ENCODE assay signal across 8 cellular contexts in the genomic region with DNA sequence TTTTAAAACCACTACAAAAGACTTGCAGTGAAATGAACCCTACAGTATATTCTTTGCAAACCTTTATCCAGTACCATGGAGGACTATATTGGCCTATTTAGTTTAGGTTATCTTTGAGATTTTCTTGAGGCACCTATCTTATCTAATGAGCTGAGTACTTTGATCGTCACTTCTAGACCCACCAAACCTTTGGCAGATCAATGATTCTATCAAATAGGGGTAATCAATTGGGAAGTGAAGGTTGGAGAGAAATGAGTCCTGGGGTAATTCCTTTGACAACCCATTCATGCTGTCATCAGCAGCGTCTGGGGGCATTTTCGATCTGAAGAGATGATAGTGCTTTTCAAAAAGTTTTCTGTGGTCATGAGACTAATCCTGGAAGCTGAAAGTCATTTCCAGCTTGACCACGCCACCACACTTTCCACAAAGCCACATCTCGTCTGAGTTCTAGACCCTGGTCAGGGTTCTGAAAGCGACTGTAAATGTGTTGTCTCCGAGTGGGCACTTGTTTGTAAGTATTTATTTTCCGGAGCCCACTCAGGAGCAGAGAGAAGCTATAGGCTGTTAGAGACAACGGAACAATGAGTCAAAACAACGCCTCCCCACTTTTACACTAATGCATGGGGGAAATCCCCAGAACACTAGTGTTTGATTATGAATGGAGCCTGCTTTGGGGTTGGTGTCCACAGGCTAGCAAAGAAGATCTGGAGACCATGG. TPM values are rescaled to one million over a fixed set of nuclear protein-coding genes. Genes with fewer than 3 reads are reported as not detected.
A peak's percentile ranks its signal among the peaks of the same experiment; 100 is the strongest.
DNase-seq lines count a peak whose midpoint lies in the region; ATAC-seq, FAIRE-seq and TF ChIP-seq lines count a peak whose summit lies in the region.

No MANE protein-coding gene starts in this region.

- intact Hi-C loops in left lung (cut with DNase I): loop anchor here in 1 of 2 donors (10.0 kb wide), 1 partner anchor 217 kb away; no protein-coding TSS in a partner anchor
- intact Hi-C loops in PC-3 (cut with micrococcal nuclease): no loop called here

- H3K9ac ChIP-seq in PC-3 (ENCODE audit: low read length): no peak overlapping the region

- H3F3A ChIP-seq in PC-3 (ENCODE audit: low read length, unreplicated experiment): no peaks in the 10 kb centered on the region

- TF ChIP-seq CTCF in left lung (IDR thresholded peaks at IDR 0.05) (no peak), PC-3 (conservative IDR thresholded peaks at IDR 0.05; ENCODE audit: low read depth, low read length) (no peak)

- peaks cover 15 to 49% of the 10 kb centered on the region in 2 donors for H3K4me1 ChIP-seq in left lung
- peaks cover 4 to 6% of the 10 kb centered on the region in 2 donors for H3K4me1 ChIP-seq in small intestine (ENCODE audit: control insufficient read depth in 2 of 2, insufficient read depth in 1 of 2, low read depth in 1 of 2, low read length in 1 of 2)
- H3K4me1 ChIP-seq in PC-3 (ENCODE audit: insufficient read depth, low read length): peaks cover 31% of the 10 kb centered on the region

- WGBS in small intestine, 3 donors: 62 to 78% (median 67%) methylated on average over 10 of the region's 10 CpGs

- H3K4me3 ChIP-seq in left lung (no peak overlapping the region), small intestine (ENCODE audit: low read depth in 1 of 2, low read length in 2 of 2) (no peak overlapping the region), PC-3 (ENCODE audit: low read length) (no peak overlapping the region)

- ATAC-seq in GM19025 (IDR thresholded peaks at IDR 0.05; ENCODE audit: low read depth, unreplicated experiment) (peak; percentile 40), HG03060 (IDR thresholded peaks at IDR 0.05; ENCODE audit: low read depth, unreplicated experiment) (peak; percentile 33), left lung (no peak), PC-3 (no peak)

- H3K27me3 ChIP-seq in left lung: peaks cover 17 to 34% of the 10 kb centered on the region in 2 donors
- H3K27me3 ChIP-seq in small intestine (ENCODE audit: control insufficient read depth in 2 of 2, insufficient read depth in 2 of 2, low read length in 2 of 2): peaks cover 0 to 8% of the 10 kb centered on the region in 2 donors
- H3K27me3 ChIP-seq in PC-3 (ENCODE audit: low read length): no peaks in the 10 kb centered on the region

- H3K9me2 ChIP-seq in PC-3 (replicated peaks; ENCODE audit: low read length): no peaks in the 10 kb centered on the region

- no TSS peak for BruUV-seq in PC-3 (replicated peaks; lab: Mats Ljungman, UMichigan)

- no peaks in the 10 kb centered on the region for H3K9me3 ChIP-seq in left lung
- H3K9me3 ChIP-seq in small intestine (ENCODE audit: control insufficient read depth, low read depth): no peaks in the 10 kb centered on the region
- H3K9me3 ChIP-seq in PC-3 (ENCODE audit: low read length): no peaks in the 10 kb centered on the region

- no peak overlapping the region for H3K4me2 ChIP-seq in PC-3 (ENCODE audit: low read length)

- peaks cover 34% of the 10 kb centered on the region for H4K20me1 ChIP-seq in PC-3 (ENCODE audit: low read length)

- H3K27ac ChIP-seq in left lung (no peak overlapping the region), small intestine (ENCODE audit: low read depth in 1 of 2, low read length in 1 of 2) (no peak overlapping the region), PC-3 (ENCODE audit: low read length) (no peak overlapping the region)

- CTCF ChIA-PET in PC-3 (lab: Charles Lee): interaction anchor here (0.6 kb wide), 1 partner anchor 60 kb away, joined by 3 read pairs; no protein-coding TSS in a partner anchor

- no peak for FAIRE-seq in small intestine (lab: Jason Lieb, UNC)

- peaks cover 0 to 15% of the 10 kb centered on the region in 2 donors for H3K36me3 ChIP-seq in left lung
- H3K36me3 ChIP-seq in small intestine (ENCODE audit: control insufficient read depth in 2 of 2, insufficient read depth in 2 of 2, low read length in 2 of 2): no peaks in the 10 kb centered on the region
- peaks cover 24% of the 10 kb centered on the region for H3K36me3 ChIP-seq in PC-3 (ENCODE audit: low read depth, low read length)

- POLR2A ChIA-PET in PC-3 (lab: Charles Lee; ENCODE audit: unreplicated experiment): no interaction called here

- no peak overlapping the region for H2AFZ ChIP-seq in PC-3 (ENCODE audit: low read length)

- H3K79me2 ChIP-seq in PC-3 (ENCODE audit: low read length): peaks cover 43% of the 10 kb centered on the region

- peak; percentile 59 for DNase-seq in activated CD8-positive, alpha-beta memory T cell treated with anti-CD3 and anti-CD28 coated beads, Interleukin-2, amount 50 U/mL, for 24 hours (ENCODE audit: extremely low read depth)
- peak in 2 of 3 experiments; percentile 32 to 50 for DNase-seq in stimulated activated CD4-positive, alpha-beta T cell treated with anti-CD3 and anti-CD28 coated beads, TNF-alpha, amount 100 ng/mL, for 4 hours (ENCODE audit: low read depth in 3 of 3)
- DNase-seq in HUDEP-2 (lab: John Stamatoyannopoulos, UW; ENCODE audit: unreplicated experiment in 76 of 76): no peak
- no peak for DNase-seq in left lung
- DNase-seq in small intestine: no peak
- no peak for DNase-seq in PC-3

RNA-seq across cellular contexts. Expression of a gene that starts 4.8 kb away (rescaled TPM):
- total RNA-seq in left lung (10 to 100 TPM; 11.6 to 14.2 TPM), PC-3 (2014; rRNA removed) (2.7 and 2.8 TPM in 2 replicates)
- polyA plus RNA-seq in small intestine: 1 to 10 TPM in 1 of 3 donors, under 1 TPM in 2; 0.45 to 5.4 (median 0.54) TPM

RNA-seq across cellular contexts. Expression of a gene that starts 6.8 kb away (rescaled TPM):
- total RNA-seq in left lung: 10 to 100 TPM; 17.0 to 19.3 TPM
- polyA plus RNA-seq in small intestine: 1 to 10 TPM; 7.4 to 9.5 (median 8.1) TPM
- total RNA-seq in PC-3 (2014; rRNA removed): 107 and 129 TPM in 2 replicates

Comparison
In these comparisons a context has a peak if more than half of its experiments do, and no peak if none do; other contexts are left out.
1. ATAC-seq: peak in GM19025 (single experiment) and HG03060 (single experiment); none in left lung (single experiment) and PC-3 (single experiment).
2. DNase-seq: peak in activated CD8-positive, alpha-beta memory T cell treated with anti-CD3 and anti-CD28 coated beads, Interleukin-2, amount 50 U/mL, for 24 hours (single experiment) and stimulated activated CD4-positive, alpha-beta T cell treated with anti-CD3 and anti-CD28 coated beads, TNF-alpha, amount 100 ng/mL, for 4 hours (2 of 3); none in HUDEP-2 (0 of 76), left lung (0 of 2), small intestine (single experiment) and PC-3 (single experiment).